Comparison of ENCODE assay signal across 18 cellular contexts in the genomic region with DNA sequence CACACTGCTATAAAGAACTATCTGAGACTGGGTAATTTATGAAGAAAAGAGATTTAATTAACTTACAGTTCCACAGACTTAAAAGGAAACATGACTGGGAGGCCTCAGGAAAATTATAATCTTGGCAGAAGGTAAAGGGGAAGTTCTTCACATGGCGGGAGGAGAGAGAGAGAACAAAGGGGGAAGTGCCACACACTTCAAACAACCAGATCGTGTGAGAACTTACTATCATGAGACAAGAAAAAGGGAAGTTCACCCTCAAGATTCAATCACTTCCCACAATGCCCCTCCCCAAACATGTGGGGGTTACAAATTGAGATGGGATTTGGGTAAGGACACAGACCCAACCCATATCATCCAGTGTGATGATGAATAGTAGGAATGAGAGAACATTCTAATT.
"Had no signal": no experiment of that assay in that cellular context is flagged by ENCODE, and none has a peak within 500 bp of the region (broad histone marks: within the 10 kb centered on the region; RNA-seq: fewer than 3 reads in every experiment).

No MANE protein-coding gene starts in this region.

- H3K4me3 Mint-ChIP-seq: activated naive CD8-positive, alpha-beta T cell treated with anti-CD3 and anti-CD28 coated beads, Interleukin-2, amount 10 ng/mL, durations not matched to agents 7 days and 5 days; central memory CD8-positive, alpha-beta T cell; memory B cell; naive thymus-derived CD8-positive, alpha-beta T cell had no signal

- H3K4me3 ChIP-seq: coronary artery, esophagus squamous epithelium, hepatocyte, left lung, thoracic aorta, upper lobe of right lung had no signal

- DNase-seq: activated CD4-positive, CD25-positive, alpha-beta regulatory T cell treated with anti-CD3 and anti-CD28 coated beads, Interleukin-2, amount 50 U/mL, for 72 hours; activated naive CD4-positive, alpha-beta T cell; activated naive CD8-positive, alpha-beta T cell treated with anti-CD3 and anti-CD28 coated beads, Interleukin-2, amount 10 ng/mL, durations not matched to agents 7 days and 5 days; brain microvascular endothelial cell; effector CD4-positive, alpha-beta T cell; esophagus squamous epithelium; kidney; left lung; naive thymus-derived CD8-positive, alpha-beta T cell; stimulated activated CD4-positive, alpha-beta T cell treated with anti-CD3 and anti-CD28 coated beads, Interleukin-12 subunit alpha, Interleukin-12 subunit beta, amount 100 ng/mL, for 4 hours; stimulated activated CD4-positive, alpha-beta T cell treated with anti-CD3 and anti-CD28 coated beads, Interleukin-2, amount 100 ng/mL, for 24 hours; upper lobe of right lung had no signal

- H3K36me3 Mint-ChIP-seq: activated naive CD8-positive, alpha-beta T cell treated with anti-CD3 and anti-CD28 coated beads, Interleukin-2, amount 10 ng/mL, durations not matched to agents 7 days and 5 days had no signal

- ATAC-seq: left lung; naive thymus-derived CD8-positive, alpha-beta T cell; upper lobe of right lung had no signal

- H3K4me1 Mint-ChIP-seq: activated naive CD8-positive, alpha-beta T cell treated with anti-CD3 and anti-CD28 coated beads, Interleukin-2, amount 10 ng/mL, durations not matched to agents 7 days and 5 days; central memory CD8-positive, alpha-beta T cell; memory B cell; naive thymus-derived CD8-positive, alpha-beta T cell had no signal

- H3K27me3 ChIP-seq: brain microvascular endothelial cell, esophagus squamous epithelium, hepatocyte, left lung, upper lobe of right lung had no signal

- H3K27ac ChIP-seq: brain microvascular endothelial cell, coronary artery, esophagus squamous epithelium, hepatocyte, left lung, parathyroid adenoma, thoracic aorta, upper lobe of right lung had no signal

- H3K27me3 Mint-ChIP-seq: activated naive CD8-positive, alpha-beta T cell treated with anti-CD3 and anti-CD28 coated beads, Interleukin-2, amount 10 ng/mL, durations not matched to agents 7 days and 5 days; central memory CD8-positive, alpha-beta T cell; memory B cell; naive thymus-derived CD8-positive, alpha-beta T cell had no signal

- H3K27ac Mint-ChIP-seq: activated naive CD8-positive, alpha-beta T cell treated with anti-CD3 and anti-CD28 coated beads, Interleukin-2, amount 10 ng/mL, durations not matched to agents 7 days and 5 days; memory B cell; naive thymus-derived CD8-positive, alpha-beta T cell had no signal
